ENCODE assay signal across 8 cellular contexts in the genomic region with DNA sequence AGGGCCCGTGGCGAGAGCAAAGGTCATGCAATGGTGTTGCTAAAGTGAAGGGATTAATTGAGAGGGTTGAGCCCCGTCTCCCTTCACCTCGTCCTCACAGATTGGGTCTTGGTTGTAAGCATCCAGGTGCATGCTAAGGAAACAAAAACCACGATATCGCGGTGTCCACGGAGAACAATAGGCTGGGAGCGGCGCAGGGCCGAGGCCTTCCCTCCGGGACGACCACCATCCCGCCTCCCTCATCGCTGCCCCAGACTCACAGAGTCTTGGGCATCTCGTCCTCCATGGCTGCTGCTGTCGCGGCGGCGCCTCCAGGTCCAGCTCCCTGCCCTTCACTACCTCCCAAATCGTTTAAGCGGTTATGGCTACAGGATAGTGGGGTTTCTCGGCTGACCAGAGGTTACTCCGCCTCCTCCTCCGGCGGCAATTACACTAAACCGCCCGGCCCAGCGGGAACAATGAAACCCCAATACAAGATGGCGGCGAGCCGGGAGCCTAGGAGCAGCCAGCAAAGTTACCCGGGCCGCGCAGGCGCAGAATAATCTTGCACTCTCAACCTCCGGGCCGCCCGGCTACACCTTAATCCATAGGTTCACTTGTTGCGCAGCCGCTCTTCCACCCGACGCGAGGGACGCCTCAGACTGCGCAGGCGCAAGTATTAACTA. TPM values are rescaled to one million over a fixed set of nuclear protein-coding genes. Genes with fewer than 3 reads are reported as not detected.
DNase-seq lines count a peak whose midpoint lies in the region; ATAC-seq and TF ChIP-seq lines count a peak whose summit lies in the region.

TSS of gene TIA1 (minus strand) at position 484 of the 665 bp plus-strand sequence. CDS start at position 286, 198 bp downstream.

- DNase-seq in BJ (ENCODE audit: low read depth) (peak; percentile 90), NCI-H526 treated with DMSO at 0.1 percent for 48 hours (lab: John Stamatoyannopoulos, UW) (peak; percentile 98), dedifferentiated amniotic fluid mesenchymal stem cell (ENCODE audit: extremely low spot score) (peak; percentile 99), left lobe of liver (ENCODE audit: low spot score) (peak; percentile 98)
- DNase-seq in activated CD4-positive, alpha-beta T cell treated with anti-CD3 and anti-CD28 coated beads, Interleukin-2, amount 10 ng/mL, durations not matched to agents 24 days and 14 days = peak; percentile 99
- peak; percentile 97 for DNase-seq in stimulated activated CD4-positive, alpha-beta T cell treated with anti-CD3 and anti-CD28 coated beads, Interleukin-2, amount 100 ng/mL, for 4 hours (ENCODE audit: low read depth)

- H3K9me3 Mint-ChIP-seq in activated CD4-positive, alpha-beta T cell treated with anti-CD3 and anti-CD28 coated beads, Interleukin-2, amount 10 ng/mL, durations not matched to agents 24 days and 14 days = no peaks in the 10 kb centered on the region

- H3K36me3 ChIP-seq in BJ (ENCODE audit: control insufficient read depth, insufficient read depth, low read length) = no peaks in the 10 kb centered on the region

- TF ChIP-seq CTCF in BJ (IDR thresholded peaks at IDR 0.05; ENCODE audit: insufficient read depth, low read depth, low read length) = no peak

- peak within 1 kb of the TSS; percentile 84 for H3K4me3 ChIP-seq in BJ (ENCODE audit: low read depth, low read length)

- H3K4me1 Mint-ChIP-seq in activated CD4-positive, alpha-beta T cell treated with anti-CD3 and anti-CD28 coated beads, Interleukin-2, amount 10 ng/mL, durations not matched to agents 24 days and 14 days = peaks cover 26% of the 10 kb centered on the region

- peaks cover 3% of the 10 kb centered on the region for H3K27me3 Mint-ChIP-seq in activated CD4-positive, alpha-beta T cell treated with anti-CD3 and anti-CD28 coated beads, Interleukin-2, amount 10 ng/mL, durations not matched to agents 24 days and 14 days

- no peaks in the 10 kb centered on the region for H3K27me3 ChIP-seq in BJ (ENCODE audit: control insufficient read depth, insufficient read depth, low read length)

- H3K27ac Mint-ChIP-seq in activated CD4-positive, alpha-beta T cell treated with anti-CD3 and anti-CD28 coated beads, Interleukin-2, amount 10 ng/mL, durations not matched to agents 24 days and 14 days = peak within 1 kb of the TSS; percentile 99

- peak; percentile 98 for ATAC-seq in GM19324 (IDR thresholded peaks at IDR 0.05; ENCODE audit: low FRiP score, unreplicated experiment)
- peak; percentile 91 for ATAC-seq in HG03469 (IDR thresholded peaks at IDR 0.05; ENCODE audit: unreplicated experiment)
- peak; percentile 93 for ATAC-seq in left lobe of liver

- peaks cover 13% of the 10 kb centered on the region for H3K36me3 Mint-ChIP-seq in activated CD4-positive, alpha-beta T cell treated with anti-CD3 and anti-CD28 coated beads, Interleukin-2, amount 10 ng/mL, durations not matched to agents 24 days and 14 days (ENCODE audit: low read depth)

- POLR2A ChIA-PET in BJ (lab: Charles Lee) = interaction anchor here (0.5 to 0.6 kb wide), 2 partner anchors 11 to 628 kb away, joined by 3 to 8 read pairs; no protein-coding TSS in a partner anchor

- CTCF ChIA-PET in BJ (lab: Yijun Ruan, JAX) = interaction anchor here (1.1 kb wide), 1 partner anchor 12 kb away, joined by 3 read pairs; no protein-coding TSS in a partner anchor

- intact Hi-C loops in activated CD4-positive, alpha-beta T cell treated with anti-CD3 and anti-CD28 coated beads, Interleukin-2, amount 10 ng/mL, durations not matched to agents 24 days and 14 days (cut with micrococcal nuclease) = loop anchor here (1.0 to 10.0 kb wide), 11 partner anchors 9 to 861 kb away; partner anchors contain the start of genes AAK1, C2orf42, FAM136A and GFPT1

- H3K4me3 Mint-ChIP-seq in activated CD4-positive, alpha-beta T cell treated with anti-CD3 and anti-CD28 coated beads, Interleukin-2, amount 10 ng/mL, durations not matched to agents 24 days and 14 days = peak within 1 kb of the TSS; percentile 96

RNA-seq across cellular contexts. Expression of gene TIA1, which starts in this region (rescaled TPM):
- 60.1 and 93.8 TPM in 2 replicates for polyA plus RNA-seq in BJ (2011; rRNA removed)
- polyA minus RNA-seq in BJ (2011; rRNA and poly(A)+ RNA removed) = 51.2 and 82.3 TPM in 2 replicates
- 104 and 105 TPM in 2 replicates for total RNA-seq in activated CD4-positive, alpha-beta T cell treated with anti-CD3 and anti-CD28 coated beads, Interleukin-2, amount 10 ng/mL, durations not matched to agents 24 days and 14 days
- total RNA-seq in left lobe of liver = 45.1 TPM

Comparison
In these comparisons a context has a peak if more than half of its experiments do, and no peak if none do; other contexts are left out.
1. Peak in every context shown above with its lines: DNase-seq, ATAC-seq and H3K4me3 ChIP-seq.